ENCODE assay signal across 25 cellular contexts in genomic region chr6:67190733-67191132, GRCh38.
"Had no signal": no experiment of that assay in that cellular context is flagged by ENCODE, and none has a peak within 500 bp of the region (broad histone marks: within the 10 kb centered on the region; RNA-seq: fewer than 3 reads in every experiment).

No MANE protein-coding gene starts in this region.

- H3K27ac ChIP-seq: adrenal gland, breast epithelium, colonic mucosa, VCaP had no signal

- ATAC-seq: activated CD4-positive, alpha-beta T cell treated with anti-CD3 and anti-CD28 coated beads for 36 hours; activated CD8-positive, alpha-beta T cell treated with anti-CD3 and anti-CD28 coated beads, Interleukin-2, amount 10 ng/mL, durations not matched to agents 7 days and 5 days; PC-3 had no signal

- H3K4me1 ChIP-seq: adrenal gland, breast epithelium, colonic mucosa had no signal

- H3K9me3 ChIP-seq: adrenal gland, colonic mucosa had no signal

- DNase-seq: activated CD4-positive, alpha-beta T cell treated with anti-CD3 and anti-CD28 coated beads for 36 hours; activated CD8-positive, alpha-beta memory T cell treated with anti-CD3 and anti-CD28 coated beads, Interleukin-2, amount 50 U/mL, for 48 hours; activated CD8-positive, alpha-beta T cell treated with anti-CD3 and anti-CD28 coated beads, Interleukin-2, amount 10 ng/mL, durations not matched to agents 7 days and 5 days; activated naive CD4-positive, alpha-beta T cell treated with anti-CD3 and anti-CD28 coated beads, Interleukin-2, amount 50 U/mL, for 16 hours; activated naive CD8-positive, alpha-beta T cell treated with anti-CD3 and anti-CD28 coated beads, Interleukin-2, amount 10 ng/mL, durations not matched to agents 7 days and 5 days; activated T-cell treated with anti-CD3 and anti-CD28 coated beads, Interleukin-2, amount 50 U/mL, for 1 hour; adrenal gland; aorta; caudate nucleus; colonic mucosa; dermis blood vessel endothelial cell; KG1; NCI-H1092; NCI-H1417 treated with DMSO at 0.1 percent for 48 hours; NCI-H1694; NCI-H2029; NCI-H2107; NCI-H446; NCI-H524; PC-3; SHP77 treated with DMSO at 0.1 percent for 48 hours; T-helper 2 cell; T1000 had no signal

- H3K36me3 ChIP-seq: adrenal gland, breast epithelium, colonic mucosa had no signal

- H3K27me3 ChIP-seq: adrenal gland, breast epithelium, colonic mucosa had no signal

- H3K4me3 ChIP-seq: adrenal gland, breast epithelium, colonic mucosa had no signal
